In genomic region chr2:232981767-232982360, GRCh38 we compare ENCODE assay signal across 20 cellular contexts. TPM values are rescaled to one million over a fixed set of nuclear protein-coding genes. Genes with fewer than 3 reads are reported as not detected.
DNase-seq lines count a peak whose midpoint lies in the region; ATAC-seq, FAIRE-seq and TF ChIP-seq lines count a peak whose summit lies in the region.
"Had no signal": no experiment of that assay in that cellular context is flagged by ENCODE, and none has a peak within 500 bp of the region (broad histone marks: within the 10 kb centered on the region; RNA-seq: fewer than 3 reads in every experiment).

No MANE protein-coding gene starts in this region.

- no peak overlapping the region for H3K9ac ChIP-seq in keratinocyte (ENCODE audit: control insufficient read depth, extremely low read depth, insufficient read depth, low read length)
- H3K9ac ChIP-seq: BLaER1 had no signal

- no TSS peak for BruUV-seq in OCI-LY7 (replicated peaks; lab: Mats Ljungman, UMichigan)

- TF ChIP-seq CTCF in HFFc6 (IDR thresholded peaks at IDR 0.05) (peak; percentile 27), brain microvascular endothelial cell (IDR thresholded peaks at IDR 0.05; ENCODE audit: low read depth, low read length, missing control alignments) (peak; percentile 10), keratinocyte (optimal IDR thresholded peaks at IDR 0.05 in 1 of 3, IDR thresholded peaks at IDR 0.05 in 1 of 3, conservative IDR thresholded peaks at IDR 0.05 in 1 of 3; ENCODE audit: extremely low read depth in 1 of 3, insufficient read depth in 2 of 3, low read length in 3 of 3) (peak in 2 of 3 experiments; percentile 38 to 46), suprapubic skin (IDR thresholded peaks at IDR 0.05) (no peak), gastroesophageal sphincter (IDR thresholded peaks at IDR 0.05) (no peak), OCI-LY7 (conservative IDR thresholded peaks at IDR 0.05; ENCODE audit: low read length) (no peak)

- peaks cover 5% of the 10 kb centered on the region for H3K9me3 Mint-ChIP-seq in HFFc6
- H3K9me3 Mint-ChIP-seq: activated T-helper 2 cell treated with anti-CD3 and anti-CD28 coated beads, Interferon-gamma antibody, Interleukin-2, Interleukin-4, amounts not matched to agents 10 μg/mL and 5 μg/mL and 100 μg/mL, durations not matched to agents 14 hours and 24 hours and 36 hours had no signal

- no peak overlapping the region for H2AFZ ChIP-seq in keratinocyte (ENCODE audit: control insufficient read depth, low read length)
- no peak overlapping the region for H2AFZ ChIP-seq in OCI-LY7 (ENCODE audit: low read length)

- H3K4me3 Mint-ChIP-seq in HFFc6: no peak overlapping the region
- H3K4me3 Mint-ChIP-seq: naive thymus-derived CD4-positive, alpha-beta T cell; T-helper 1 cell treated with Interleukin-12 subunit alpha and Interleukin-12 subunit beta and Interleukin-4 antibody, amounts not matched to agents 30 μg/mL and 1 μg/mL, for 36 hours had no signal

- in situ Hi-C loops in brain microvascular endothelial cell (cut with HindIII; ENCODE audit: low pct_ligation_motif_present, low sequenced_read_pairs): no loop called here

- peaks cover 6% of the 10 kb centered on the region; the same call in 1 of the 2 replicates for H3K36me3 Mint-ChIP-seq in HFFc6 (ENCODE audit: low read depth)

- 65% methylated on average over 4 of the region's 5 CpGs for WGBS in suprapubic skin
- WGBS in gastroesophageal sphincter (ENCODE audit: low coverage in 1 of 2), 2 donors: 100% methylated on average over 1 to 3 of the region's 5 CpGs

- no peak overlapping the region for H3K27ac Mint-ChIP-seq in HFFc6
- H3K27ac Mint-ChIP-seq: activated T-helper 2 cell treated with anti-CD3 and anti-CD28 coated beads, Interferon-gamma antibody, Interleukin-2, Interleukin-4, amounts not matched to agents 10 μg/mL and 5 μg/mL and 100 μg/mL, durations not matched to agents 14 hours and 24 hours and 36 hours; T-helper 1 cell treated with Interleukin-12 subunit alpha and Interleukin-12 subunit beta and Interleukin-4 antibody, amounts not matched to agents 30 μg/mL and 1 μg/mL, for 36 hours had no signal

- H4K20me1 ChIP-seq in keratinocyte (ENCODE audit: control insufficient read depth, extremely low read depth, insufficient read depth, low read length) (no peaks in the 10 kb centered on the region), OCI-LY7 (ENCODE audit: insufficient read depth, low read length) (no peaks in the 10 kb centered on the region)
- H4K20me1 ChIP-seq: BLaER1 had no signal

- H3K9me2 ChIP-seq in OCI-LY7 (ENCODE audit: insufficient read depth, low read length): no peaks in the 10 kb centered on the region

- H3K4me2 ChIP-seq in keratinocyte (ENCODE audit: control insufficient read depth, extremely low read depth, insufficient read depth, low read depth, low read length): peak overlapping the region; percentile 25
- H3K4me2 ChIP-seq in OCI-LY7 (ENCODE audit: low read length): no peak overlapping the region
- H3K4me2 ChIP-seq: BLaER1 had no signal

- no peak for ATAC-seq in gastroesophageal sphincter
- ATAC-seq: naive thymus-derived CD4-positive, alpha-beta T cell had no signal

- H3K9me1 ChIP-seq in keratinocyte (ENCODE audit: control insufficient read depth, extremely low read depth, insufficient read depth, low read length): peaks cover 3% of the 10 kb centered on the region

- DNase-seq in HFFc6: no peak
- DNase-seq in brain microvascular endothelial cell: no peak
- DNase-seq in keratinocyte (ENCODE audit: low read depth, low spot score): no peak
- DNase-seq in suprapubic skin (ENCODE audit: low spot score in 2 of 2): no peak
- no peak for DNase-seq in GF-D8 (lab: John Stamatoyannopoulos, UW)
- no peak for DNase-seq in OCI-LY7 (ENCODE audit: low spot score)
- DNase-seq: central memory CD4-positive, alpha-beta T cell; DMS 273 treated with DMSO at 0.1 percent for 48 hours; KG1; naive thymus-derived CD4-positive, alpha-beta T cell; NCI-H1092 treated with DMSO at 0.1 percent for 48 hours; SIG-M5; stimulated activated CD4-positive, alpha-beta T cell treated with anti-CD3 and anti-CD28 coated beads, Interleukin-4, amount 100 ng/mL, for 24 hours had no signal

- TF ChIP-seq EP300 in suprapubic skin (IDR thresholded peaks at IDR 0.05): no peak
- no peak for TF ChIP-seq EP300 in gastroesophageal sphincter (IDR thresholded peaks at IDR 0.05)

- no peaks in the 10 kb centered on the region for H3K27me3 ChIP-seq in brain microvascular endothelial cell (replicated peaks)
- H3K27me3 ChIP-seq in keratinocyte (ENCODE audit: control insufficient read depth, extremely low read depth, insufficient read depth, low read length): no peaks in the 10 kb centered on the region
- H3K27me3 ChIP-seq in suprapubic skin: peaks cover 8% of the 10 kb centered on the region
- peaks cover 70% of the 10 kb centered on the region for H3K27me3 ChIP-seq in gastroesophageal sphincter
- H3K27me3 ChIP-seq: BLaER1 had no signal

- peaks cover 17% of the 10 kb centered on the region for H3K4me1 Mint-ChIP-seq in HFFc6 (ENCODE audit: low read depth)

- H3K27me3 Mint-ChIP-seq in HFFc6 (ENCODE audit: insufficient read depth): peaks cover 16% of the 10 kb centered on the region

- dilution Hi-C loops in keratinocyte (cut with MboI; ENCODE audit: extremely low pct_ligation_motif_present, low sequenced_read_pairs): no loop called here

- H3K4me3 ChIP-seq in brain microvascular endothelial cell (ENCODE audit: low read depth, low read length) (no peak overlapping the region), keratinocyte (ENCODE audit: control insufficient read depth in 2 of 3, extremely low read depth in 1 of 3, insufficient read depth in 2 of 3, low read depth in 1 of 3, low read length in 3 of 3) (no peak overlapping the region), suprapubic skin (no peak overlapping the region), gastroesophageal sphincter (no peak overlapping the region), OCI-LY7 (ENCODE audit: low read depth, low read length, poor library complexity, severe bottlenecking) (no peak overlapping the region)
- H3K4me3 ChIP-seq: BLaER1, thoracic aorta had no signal

- CTCF ChIA-PET in OCI-LY7 (lab: Charles Lee; ENCODE audit: unreplicated experiment): no interaction called here

- intact Hi-C loops in OCI-LY7 (cut with micrococcal nuclease; ENCODE audit: unreplicated experiment): no loop called here

- H3K4me1 ChIP-seq in keratinocyte (ENCODE audit: control insufficient read depth, extremely low read depth, insufficient read depth, low read length): peaks cover 25% of the 10 kb centered on the region
- H3K4me1 ChIP-seq in suprapubic skin: peaks cover 21% of the 10 kb centered on the region
- no peaks in the 10 kb centered on the region for H3K4me1 ChIP-seq in gastroesophageal sphincter
- H3K4me1 ChIP-seq in OCI-LY7 (ENCODE audit: insufficient read depth, low read length, poor library complexity, severe bottlenecking): no peaks in the 10 kb centered on the region

- no peaks in the 10 kb centered on the region for H3K9me3 ChIP-seq in keratinocyte (ENCODE audit: control insufficient read depth, low read depth, low read length)
- H3K9me3 ChIP-seq in suprapubic skin: no peaks in the 10 kb centered on the region
- peaks cover 0 to 13% (median 0%) of the 10 kb centered on the region in 3 donors for H3K9me3 ChIP-seq in gastroesophageal sphincter
- H3K9me3 ChIP-seq in OCI-LY7 (ENCODE audit: low read length): no peaks in the 10 kb centered on the region
- H3K9me3 ChIP-seq: thoracic aorta had no signal

- H3K36me3 ChIP-seq in brain microvascular endothelial cell (replicated peaks) (no peaks in the 10 kb centered on the region), keratinocyte (ENCODE audit: control insufficient read depth in 2 of 2, extremely low read depth in 1 of 2, insufficient read depth in 2 of 2, low read length in 2 of 2) (no peaks in the 10 kb centered on the region), suprapubic skin (no peaks in the 10 kb centered on the region), gastroesophageal sphincter (no peaks in the 10 kb centered on the region), OCI-LY7 (ENCODE audit: insufficient read depth, low read length) (no peaks in the 10 kb centered on the region)
- H3K36me3 ChIP-seq: BLaER1, thoracic aorta had no signal

- POLR2A ChIA-PET in OCI-LY7 (lab: Charles Lee): no interaction called here

- H3K27ac ChIP-seq in brain microvascular endothelial cell: no peak overlapping the region
- H3K27ac ChIP-seq in keratinocyte (ENCODE audit: control insufficient read depth, insufficient read depth, low read length): no peak overlapping the region
- H3K27ac ChIP-seq in suprapubic skin: peak overlapping the region; percentile 56
- no peak overlapping the region for H3K27ac ChIP-seq in gastroesophageal sphincter
- H3K27ac ChIP-seq in OCI-LY7 (ENCODE audit: low read depth, low read length, poor library complexity, severe bottlenecking): no peak overlapping the region
- H3K27ac ChIP-seq: BLaER1, thoracic aorta had no signal

- H3K79me2 ChIP-seq in keratinocyte (ENCODE audit: control insufficient read depth, insufficient read depth, low read length): no peaks in the 10 kb centered on the region
- H3K79me2 ChIP-seq in OCI-LY7 (ENCODE audit: insufficient read depth, low read depth, low read length): no peaks in the 10 kb centered on the region

- no peak for FAIRE-seq in keratinocyte (lab: Jason Lieb, UNC)

- no peak for TF ChIP-seq POLR2A in suprapubic skin (IDR thresholded peaks at IDR 0.05)
- TF ChIP-seq POLR2A in gastroesophageal sphincter (IDR thresholded peaks at IDR 0.05): no peak

RNA-seq across cellular contexts. Expression of gene NGEF, which starts 31.2 kb away (rescaled TPM):
- total RNA-seq in HFFc6 (2021; fragmentation: NEBNext Ultra II Directional; extraction: Animal tissue kit (Norgen Biotek cat#: 25700)): under 1 TPM in 3 of 6 experiments, not detected in 3; 0.20 to 0.36 (median 0.28) TPM
- 0.03 to 0.17 TPM (median 0.13 TPM) in 3 replicates for polyA plus RNA-seq in keratinocyte
- 0.89 TPM for polyA plus RNA-seq in keratinocyte (2011; ENCODE audit: low read depth)
- polyA plus RNA-seq in keratinocyte (2011; cell fraction: cytosol; rRNA removed): 0.08 TPM in 1 of 2 replicates, not detected in the other
- polyA plus RNA-seq in keratinocyte (2011; cell fraction: nucleus; rRNA removed): not detected in 2 replicates
- 0.13 and 1.0 TPM in 2 replicates for polyA plus RNA-seq in keratinocyte (2012; ENCODE audit: low replicate concordance)
- 0.40 TPM in 1 of 3 replicates, not detected in the others for polyA minus RNA-seq in keratinocyte
- polyA minus RNA-seq in keratinocyte (2011; cell fraction: cytosol; rRNA and poly(A)+ RNA removed): not detected
- not detected in 2 replicates for polyA minus RNA-seq in keratinocyte (2011; cell fraction: nucleus; rRNA and poly(A)+ RNA removed)
- 10 to 100 TPM; 14.4 to 25.0 (median 17.9) TPM for total RNA-seq in suprapubic skin
- under 1 TPM in 3 of 4 donors, not detected in 1; 0.40 to 0.49 (median 0.46) TPM for total RNA-seq in gastroesophageal sphincter
- total RNA-seq in OCI-LY7 (2014; rRNA removed; shearing (Covaris generic)): not detected in 2 replicates
- 0.82 TPM in 1 of 2 replicates, not detected in the other for total RNA-seq in OCI-LY7 (2022)
- total RNA-seq: naive thymus-derived CD4-positive, alpha-beta T cell had no signal
- polyA plus RNA-seq: naive thymus-derived CD4-positive, alpha-beta T cell had no signal

RNA-seq across cellular contexts. Expression of gene NEU2, which starts 50.6 kb away (rescaled TPM):
- not detected for total RNA-seq in HFFc6 (2021; fragmentation: NEBNext Ultra II Directional; extraction: Animal tissue kit (Norgen Biotek cat#: 25700))
- not detected in 3 replicates for polyA plus RNA-seq in keratinocyte
- polyA plus RNA-seq in keratinocyte (2011; ENCODE audit: low read depth): not detected
- not detected in 2 replicates for polyA plus RNA-seq in keratinocyte (2011; cell fraction: cytosol; rRNA removed)
- not detected in 2 replicates for polyA plus RNA-seq in keratinocyte (2011; cell fraction: nucleus; rRNA removed)
- polyA plus RNA-seq in keratinocyte (2012; ENCODE audit: low replicate concordance): 0.34 TPM in 1 of 2 replicates, not detected in the other
- not detected in 3 replicates for polyA minus RNA-seq in keratinocyte
- not detected for polyA minus RNA-seq in keratinocyte (2011; cell fraction: cytosol; rRNA and poly(A)+ RNA removed)
- polyA minus RNA-seq in keratinocyte (2011; cell fraction: nucleus; rRNA and poly(A)+ RNA removed): not detected in 2 replicates
- 10 to 100 TPM in 1 of 4 donors, 1 to 10 TPM in 3; 1.7 to 19.9 (median 5.8) TPM for total RNA-seq in suprapubic skin
- not detected for total RNA-seq in gastroesophageal sphincter
- not detected in 2 replicates for total RNA-seq in OCI-LY7 (2014; rRNA removed; shearing (Covaris generic))
- not detected in 2 replicates for total RNA-seq in OCI-LY7 (2022)
- total RNA-seq: activated T-helper 2 cell treated with anti-CD3 and anti-CD28 coated beads, Interferon-gamma antibody, Interleukin-2, Interleukin-4, amounts not matched to agents 10 μg/mL and 5 μg/mL and 100 μg/mL, durations not matched to agents 14 hours and 24 hours and 36 hours; H4; naive thymus-derived CD4-positive, alpha-beta T cell; thoracic aorta had no signal
- polyA plus RNA-seq: adipose tissue; naive thymus-derived CD4-positive, alpha-beta T cell had no signal

Comparison
In these comparisons a context has a peak if more than half of its experiments do, and no peak if none do; other contexts are left out.
1. CTCF ChIP-seq: peak in HFFc6 (single experiment), brain microvascular endothelial cell (single experiment) and keratinocyte (2 of 3); none in suprapubic skin (0 of 2), gastroesophageal sphincter (0 of 4) and OCI-LY7 (single experiment).
2. RNA of gene NGEF, which starts 31.2 kb away (total RNA-seq): 14.4 to 25.0 TPM in suprapubic skin; 0.82 TPM in OCI-LY7, 0.40 to 0.49 TPM in gastroesophageal sphincter and 0.20 to 0.36 TPM in HFFc6; every median in the first group is over 4 times any median in the second.